ENCODE assay signal across 27 cellular contexts in the genomic region with DNA sequence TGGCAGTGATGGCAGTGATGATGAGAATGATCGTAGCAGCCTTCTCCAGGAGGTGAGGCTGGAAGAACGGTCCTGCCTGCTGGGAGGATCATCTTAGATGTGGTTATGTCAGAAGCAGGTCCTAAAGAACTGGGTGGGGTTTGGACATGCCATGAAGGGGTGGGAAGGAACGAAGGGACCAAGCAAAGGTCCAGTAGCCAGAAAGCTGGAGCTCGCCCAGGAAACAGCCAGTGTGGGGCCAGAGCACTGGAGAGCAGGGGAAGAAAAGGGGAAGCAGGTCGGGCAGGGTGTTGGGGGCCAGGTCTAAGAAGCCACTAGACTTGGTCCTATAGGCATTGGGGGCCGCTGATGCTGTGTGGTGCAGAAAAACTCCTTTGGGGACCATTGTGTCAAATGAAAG.
A peak's percentile ranks its signal among the peaks of the same experiment; 100 is the strongest.
DNase-seq lines count a peak whose midpoint lies in the region; ATAC-seq and TF ChIP-seq lines count a peak whose summit lies in the region.
"Had no signal": no experiment of that assay in that cellular context is flagged by ENCODE, and none has a peak within 500 bp of the region (broad histone marks: within the 10 kb centered on the region; RNA-seq: fewer than 3 reads in every experiment).

No MANE protein-coding gene starts in this region.

- H3K27me3 Mint-ChIP-seq in activated CD8-positive, alpha-beta T cell treated with anti-CD3 and anti-CD28 coated beads, Interleukin-2, amount 10 ng/mL, durations not matched to agents 7 days and 5 days (ENCODE audit: low read depth), result no peaks in the 10 kb centered on the region
- H3K27me3 Mint-ChIP-seq: activated naive CD8-positive, alpha-beta T cell treated with anti-CD3 and anti-CD28 coated beads for 36 hours; naive thymus-derived CD8-positive, alpha-beta T cell; stimulated activated naive B cell treated with anti-CD40 and anti-IgM and Interleukin-4, amounts not matched to agents 10 μg/mL and 1 μg/mL and 100 μg/mL, for 72 hours had no signal

- H3K27me3 ChIP-seq in neutrophil, result no peaks in the 10 kb centered on the region

- CTCF ChIA-PET in activated CD8-positive, alpha-beta T cell treated with anti-CD3 and anti-CD28 coated beads, Interleukin-2, amount 10 ng/mL, durations not matched to agents 7 days and 5 days (lab: Charles Lee), result interaction anchor here (1.1 to 6.6 kb wide), 6 partner anchors 10 to 283 kb away, joined by 3 to 66 read pairs (median 6); partner anchors contain the start of gene GRK5
- CTCF ChIA-PET in RWPE1 (lab: Yijun Ruan, JAX), result interaction anchor here (0.5 to 1.7 kb wide), 4 partner anchors 152 to 216 kb away, joined by 3 to 7 read pairs (median 3); no protein-coding TSS in a partner anchor

- H3K36me3 ChIP-seq in neutrophil, result no peaks in the 10 kb centered on the region

- no peaks in the 10 kb centered on the region for H3K9me3 ChIP-seq in neutrophil

- H3K4me1 ChIP-seq in neutrophil (ENCODE audit: control insufficient read depth in 1 of 2, insufficient read depth in 1 of 2, low read depth in 1 of 2, low read length in 1 of 2), result peaks cover 0 to 3% of the 10 kb centered on the region in 2 experiments

- intact Hi-C loops in Right ventricle myocardium inferior (cut with DNase I), result no loop called here
- intact Hi-C loops in cardiac septum (cut with DNase I), result no loop called here
- intact Hi-C loops in left ventricle myocardium superior (cut with micrococcal nuclease), result loop anchor here (10.0 kb wide), 1 partner anchor 210 kb away; the partner anchor contains the start of gene GRK5

- no peak overlapping the region for H3K4me3 ChIP-seq in neutrophil (ENCODE audit: low read depth in 1 of 2, low read length in 1 of 2)
- H3K4me3 ChIP-seq: GM12878, PC-9 had no signal

- POLR2A ChIA-PET in activated CD8-positive, alpha-beta T cell treated with anti-CD3 and anti-CD28 coated beads, Interleukin-2, amount 10 ng/mL, durations not matched to agents 7 days and 5 days (lab: Charles Lee), result no interaction called here
- POLR2A ChIA-PET in RWPE1 (lab: Yijun Ruan, JAX; ENCODE audit: low non-redundant PET), result no interaction called here

- no peak overlapping the region for H3K4me3 Mint-ChIP-seq in activated CD8-positive, alpha-beta T cell treated with anti-CD3 and anti-CD28 coated beads, Interleukin-2, amount 10 ng/mL, durations not matched to agents 7 days and 5 days
- H3K4me3 Mint-ChIP-seq: activated naive CD8-positive, alpha-beta T cell treated with anti-CD3 and anti-CD28 coated beads for 36 hours; CD8-positive, alpha-beta T cell; naive thymus-derived CD8-positive, alpha-beta T cell; stimulated activated naive B cell treated with anti-CD40 and anti-IgM and Interleukin-4, amounts not matched to agents 10 μg/mL and 1 μg/mL and 100 μg/mL, for 72 hours had no signal

- no peaks in the 10 kb centered on the region for H3K4me1 Mint-ChIP-seq in activated CD8-positive, alpha-beta T cell treated with anti-CD3 and anti-CD28 coated beads, Interleukin-2, amount 10 ng/mL, durations not matched to agents 7 days and 5 days (ENCODE audit: low read depth)
- H3K4me1 Mint-ChIP-seq: activated naive CD8-positive, alpha-beta T cell treated with anti-CD3 and anti-CD28 coated beads for 36 hours had no signal

- H3K9me3 Mint-ChIP-seq in activated CD8-positive, alpha-beta T cell treated with anti-CD3 and anti-CD28 coated beads, Interleukin-2, amount 10 ng/mL, durations not matched to agents 7 days and 5 days (ENCODE audit: insufficient read depth), result no peaks in the 10 kb centered on the region
- H3K9me3 Mint-ChIP-seq: activated naive CD8-positive, alpha-beta T cell treated with anti-CD3 and anti-CD28 coated beads for 36 hours; CD8-positive, alpha-beta T cell; naive thymus-derived CD8-positive, alpha-beta T cell; stimulated activated naive B cell treated with anti-CD40 and anti-IgM and Interleukin-4, amounts not matched to agents 10 μg/mL and 1 μg/mL and 100 μg/mL, for 72 hours had no signal

- peak; percentile 70 for DNase-seq in Right ventricle myocardium inferior (ENCODE audit: missing footprints)
- no peak for DNase-seq in cardiac septum (ENCODE audit: low spot score)
- DNase-seq in left ventricle myocardium superior, result peak; percentile 56
- DNase-seq in activated CD8-positive, alpha-beta T cell treated with anti-CD3 and anti-CD28 coated beads, Interleukin-2, amount 10 ng/mL, durations not matched to agents 7 days and 5 days, result no peak
- no peak for DNase-seq in RWPE1 (ENCODE audit: low spot score)
- DNase-seq: activated CD4-positive, alpha-beta T cell treated with anti-CD3 and anti-CD28 coated beads for 4 hours; activated naive CD8-positive, alpha-beta T cell treated with anti-CD3 and anti-CD28 coated beads for 36 hours; aorta; CD8-positive, alpha-beta T cell; DMS 273 treated with DMSO at 0.1 percent for 48 hours; H7; KBM-7; naive thymus-derived CD8-positive, alpha-beta T cell; NCI-H1417; NCI-H2029 treated with DMSO at 0.1 percent for 48 hours; NCI-H226; NCI-H526 treated with DMSO at 0.1 percent for 48 hours; NK-92 treated with Interleukin-12 subunit alpha and Interleukin-12 subunit beta, amount 100 ng/mL, for 24 hours; PC-9; SHP77 treated with DMSO at 0.1 percent for 48 hours; stimulated activated naive B cell treated with anti-CD40 and anti-IgM and Interleukin-4, amounts not matched to agents 10 μg/mL and 1 μg/mL and 100 μg/mL, for 72 hours had no signal

- peak overlapping the region; percentile 10 for H3K27ac ChIP-seq in neutrophil
- no peak overlapping the region for H3K27ac ChIP-seq in RWPE1
- H3K27ac ChIP-seq: PC-9, VCaP had no signal

- ATAC-seq in Right ventricle myocardium inferior (no peak), left ventricle myocardium superior (peak; percentile 1), GM18858 (IDR thresholded peaks at IDR 0.05; ENCODE audit: unreplicated experiment) (no peak), HG02623 (IDR thresholded peaks at IDR 0.05; ENCODE audit: unreplicated experiment) (no peak)
- no peak for ATAC-seq in activated CD8-positive, alpha-beta T cell treated with anti-CD3 and anti-CD28 coated beads, Interleukin-2, amount 10 ng/mL, durations not matched to agents 7 days and 5 days
- ATAC-seq: CD8-positive, alpha-beta T cell; GM12878; left lobe of liver; naive thymus-derived CD8-positive, alpha-beta T cell; stimulated activated naive B cell treated with anti-CD40 and anti-IgM and Interleukin-4, amounts not matched to agents 10 μg/mL and 1 μg/mL and 100 μg/mL, for 72 hours had no signal

- no peak overlapping the region for H3K27ac Mint-ChIP-seq in activated CD8-positive, alpha-beta T cell treated with anti-CD3 and anti-CD28 coated beads, Interleukin-2, amount 10 ng/mL, durations not matched to agents 7 days and 5 days
- H3K27ac Mint-ChIP-seq: activated naive CD8-positive, alpha-beta T cell treated with anti-CD3 and anti-CD28 coated beads for 36 hours; CD8-positive, alpha-beta T cell; stimulated activated naive B cell treated with anti-CD40 and anti-IgM and Interleukin-4, amounts not matched to agents 10 μg/mL and 1 μg/mL and 100 μg/mL, for 72 hours had no signal

- no peak for TF ChIP-seq CTCF in neutrophil (IDR thresholded peaks at IDR 0.05)
- TF ChIP-seq CTCF in RWPE1 (conservative IDR thresholded peaks at IDR 0.05; ENCODE audit: low read depth), result no peak

- H3K36me3 Mint-ChIP-seq in activated CD8-positive, alpha-beta T cell treated with anti-CD3 and anti-CD28 coated beads, Interleukin-2, amount 10 ng/mL, durations not matched to agents 7 days and 5 days (ENCODE audit: low read depth), result no peaks in the 10 kb centered on the region
- H3K36me3 Mint-ChIP-seq: activated naive CD8-positive, alpha-beta T cell treated with anti-CD3 and anti-CD28 coated beads for 36 hours had no signal

Comparison
In these comparisons a context has a peak if more than half of its experiments do, and no peak if none do; other contexts are left out.
1. DNase-seq: peak in Right ventricle myocardium inferior (single experiment) and left ventricle myocardium superior (single experiment); none in cardiac septum (single experiment), activated CD8-positive, alpha-beta T cell treated with anti-CD3 and anti-CD28 coated beads, Interleukin-2, amount 10 ng/mL, durations not matched to agents 7 days and 5 days (single experiment) and RWPE1 (single experiment).